ENCODE assay signal across 1 cellular context in the genomic region with DNA sequence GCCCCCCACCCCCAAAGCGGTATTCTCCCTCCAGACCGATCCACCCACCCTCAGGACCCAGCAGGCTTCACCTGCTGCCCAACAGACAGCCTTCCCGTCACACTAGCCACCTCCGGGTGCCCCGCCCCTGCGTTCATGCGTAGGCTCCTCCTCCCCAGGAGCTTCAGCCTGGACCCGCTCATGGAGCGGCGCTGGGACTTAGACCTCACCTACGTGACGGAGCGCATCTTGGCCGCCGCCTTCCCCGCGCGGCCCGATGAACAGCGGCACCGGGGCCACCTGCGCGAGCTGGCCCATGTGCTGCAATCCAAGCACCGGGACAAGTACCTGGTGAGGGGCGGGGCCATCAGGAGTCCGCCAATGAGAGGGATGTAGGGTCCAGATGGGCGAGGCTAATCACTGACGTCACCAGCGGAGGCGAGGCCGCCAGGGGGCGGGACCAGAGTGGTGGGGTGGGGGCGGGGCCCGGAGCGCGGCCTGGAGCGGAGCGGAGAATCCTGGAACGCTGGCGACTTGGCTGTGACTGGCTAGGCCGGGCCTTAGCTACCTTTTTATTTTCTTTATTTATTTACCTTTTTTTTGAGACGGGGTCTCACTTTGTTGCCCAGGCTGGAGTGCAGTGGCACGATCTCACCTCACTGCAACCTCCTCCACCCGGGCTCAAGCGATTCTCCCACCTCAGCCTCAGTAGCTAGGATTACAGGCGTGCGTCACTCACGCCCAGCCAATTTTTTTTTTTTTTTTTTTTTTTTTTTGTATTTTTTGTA.
A peak's percentile ranks its signal among the peaks of the same experiment; 100 is the strongest.
TF ChIP-seq lines count a peak whose summit lies in the region.

No MANE protein-coding gene starts in this region.

TF ChIP-seq in K562, 482 proteins besides CTCF, POLR2A, EP300 and RAD21 (continued from another document and continues in another):
- TF ChIP-seq, protein P1, sequence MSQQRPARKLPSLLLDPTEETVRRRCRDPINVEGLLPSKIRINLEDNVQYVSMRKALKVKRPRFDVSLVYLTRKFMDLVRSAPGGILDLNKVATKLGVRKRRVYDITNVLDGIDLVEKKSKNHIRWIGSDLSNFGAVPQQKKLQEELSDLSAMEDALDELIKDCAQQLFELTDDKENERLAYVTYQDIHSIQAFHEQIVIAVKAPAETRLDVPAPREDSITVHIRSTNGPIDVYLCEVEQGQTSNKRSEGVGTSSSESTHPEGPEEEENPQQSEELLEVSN (IDR thresholded peaks at IDR 0.05; ENCODE audit: borderline replicate concordance in 1 of 2, extremely low read depth in 1 of 2, insufficient read depth in 1 of 2, insufficient read length in 1 of 2, low read depth in 1 of 2, low read length in 1 of 2, poor library complexity in 1 of 2, severe bottlenecking in 1 of 2), result no peak
- TF ChIP-seq, protein P2, sequence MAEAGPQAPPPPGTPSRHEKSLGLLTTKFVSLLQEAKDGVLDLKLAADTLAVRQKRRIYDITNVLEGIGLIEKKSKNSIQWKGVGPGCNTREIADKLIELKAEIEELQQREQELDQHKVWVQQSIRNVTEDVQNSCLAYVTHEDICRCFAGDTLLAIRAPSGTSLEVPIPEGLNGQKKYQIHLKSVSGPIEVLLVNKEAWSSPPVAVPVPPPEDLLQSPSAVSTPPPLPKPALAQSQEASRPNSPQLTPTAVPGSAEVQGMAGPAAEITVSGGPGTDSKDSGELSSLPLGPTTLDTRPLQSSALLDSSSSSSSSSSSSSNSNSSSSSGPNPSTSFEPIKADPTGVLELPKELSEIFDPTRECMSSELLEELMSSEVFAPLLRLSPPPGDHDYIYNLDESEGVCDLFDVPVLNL (CRISPR knock-in tag; IDR thresholded peaks at IDR 0.05; ENCODE audit: low read depth), result no peak
- peak; percentile 86 to 89 for TF ChIP-seq NRF1 (conservative IDR thresholded peaks at IDR 0.05 in 1 of 2, IDR thresholded peaks at IDR 0.05 in 1 of 2)
- no peak for TF ChIP-seq IFI16 (CRISPR knock-in tag; IDR thresholded peaks at IDR 0.05)
- TF ChIP-seq, protein P3, sequence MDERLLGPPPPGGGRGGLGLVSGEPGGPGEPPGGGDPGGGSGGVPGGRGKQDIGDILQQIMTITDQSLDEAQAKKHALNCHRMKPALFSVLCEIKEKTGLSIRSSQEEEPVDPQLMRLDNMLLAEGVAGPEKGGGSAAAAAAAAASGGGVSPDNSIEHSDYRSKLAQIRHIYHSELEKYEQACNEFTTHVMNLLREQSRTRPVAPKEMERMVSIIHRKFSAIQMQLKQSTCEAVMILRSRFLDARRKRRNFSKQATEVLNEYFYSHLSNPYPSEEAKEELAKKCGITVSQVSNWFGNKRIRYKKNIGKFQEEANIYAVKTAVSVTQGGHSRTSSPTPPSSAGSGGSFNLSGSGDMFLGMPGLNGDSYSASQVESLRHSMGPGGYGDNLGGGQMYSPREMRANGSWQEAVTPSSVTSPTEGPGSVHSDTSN (CRISPR knock-in tag; IDR thresholded peaks at IDR 0.05; ENCODE audit: low read depth), result no peak
- TF ChIP-seq, protein P3 (tag; conservative IDR thresholded peaks at IDR 0.05; ENCODE audit: low read depth), result peak; percentile 59
- TF ChIP-seq MBD2 (IDR thresholded peaks at IDR 0.05; ENCODE audit: borderline replicate concordance, low read depth), result no peak
- TF ChIP-seq CEBPB (tag; IDR thresholded peaks at IDR 0.05), result no peak; the same call in 1 of the 2 replicates
- TF ChIP-seq, protein P4, sequence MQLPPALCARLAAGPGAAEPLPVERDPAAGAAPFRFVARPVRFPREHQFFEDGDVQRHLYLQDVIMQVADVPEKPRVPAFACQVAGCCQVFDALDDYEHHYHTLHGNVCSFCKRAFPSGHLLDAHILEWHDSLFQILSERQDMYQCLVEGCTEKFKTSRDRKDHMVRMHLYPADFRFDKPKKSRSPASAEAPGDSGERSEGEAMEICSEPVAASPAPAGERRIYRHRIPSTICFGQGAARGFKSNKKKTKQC (CRISPR knock-in tag; IDR thresholded peaks at IDR 0.05), result no peak
- no peak for TF ChIP-seq STAT5B (CRISPR knock-in tag; IDR thresholded peaks at IDR 0.05)
- no peak for TF ChIP-seq SIN3B (IDR thresholded peaks at IDR 0.05; ENCODE audit: low read depth)
- TF ChIP-seq DNMT1 (IDR thresholded peaks at IDR 0.05), result no peak
- TF ChIP-seq JUNB (CRISPR knock-in tag; conservative IDR thresholded peaks at IDR 0.05), result no peak
- no peak for TF ChIP-seq ZNF445 (CRISPR knock-in tag; IDR thresholded peaks at IDR 0.05; ENCODE audit: low read depth)
- peak; percentile 34; the same call in 1 of the 2 replicates for TF ChIP-seq FOSL1 (tag; conservative IDR thresholded peaks at IDR 0.05)
- TF ChIP-seq, protein P5, sequence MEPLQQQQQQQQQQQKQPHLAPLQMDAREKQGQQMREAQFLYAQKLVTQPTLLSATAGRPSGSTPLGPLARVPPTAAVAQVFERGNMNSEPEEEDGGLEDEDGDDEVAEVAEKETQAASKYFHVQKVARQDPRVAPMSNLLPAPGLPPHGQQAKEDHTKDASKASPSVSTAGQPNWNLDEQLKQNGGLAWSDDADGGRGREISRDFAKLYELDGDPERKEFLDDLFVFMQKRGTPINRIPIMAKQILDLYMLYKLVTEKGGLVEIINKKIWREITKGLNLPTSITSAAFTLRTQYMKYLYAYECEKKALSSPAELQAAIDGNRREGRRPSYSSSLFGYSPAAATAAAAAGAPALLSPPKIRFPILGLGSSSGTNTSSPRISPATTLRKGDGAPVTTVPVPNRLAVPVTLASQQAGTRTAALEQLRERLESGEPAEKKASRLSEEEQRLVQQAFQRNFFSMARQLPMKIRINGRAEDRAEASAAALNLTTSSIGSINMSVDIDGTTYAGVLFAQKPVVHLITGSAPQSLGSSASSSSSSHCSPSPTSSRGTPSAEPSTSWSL (CRISPR knock-in tag; IDR thresholded peaks at IDR 0.05; ENCODE audit: borderline replicate concordance), result no peak
- no peak for TF ChIP-seq HNRNPUL1 (IDR thresholded peaks at IDR 0.05; ENCODE audit: low read length)
- TF ChIP-seq, protein P6, sequence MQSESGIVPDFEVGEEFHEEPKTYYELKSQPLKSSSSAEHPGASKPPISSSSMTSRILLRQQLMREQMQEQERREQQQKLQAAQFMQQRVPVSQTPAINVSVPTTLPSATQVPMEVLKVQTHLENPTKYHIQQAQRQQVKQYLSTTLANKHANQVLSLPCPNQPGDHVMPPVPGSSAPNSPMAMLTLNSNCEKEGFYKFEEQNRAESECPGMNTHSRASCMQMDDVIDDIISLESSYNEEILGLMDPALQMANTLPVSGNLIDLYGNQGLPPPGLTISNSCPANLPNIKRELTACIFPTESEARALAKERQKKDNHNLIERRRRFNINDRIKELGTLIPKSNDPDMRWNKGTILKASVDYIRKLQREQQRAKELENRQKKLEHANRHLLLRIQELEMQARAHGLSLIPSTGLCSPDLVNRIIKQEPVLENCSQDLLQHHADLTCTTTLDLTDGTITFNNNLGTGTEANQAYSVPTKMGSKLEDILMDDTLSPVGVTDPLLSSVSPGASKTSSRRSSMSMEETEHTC (IDR thresholded peaks at IDR 0.05), result no peak
- TF ChIP-seq E2F3 (CRISPR knock-in tag; IDR thresholded peaks at IDR 0.05), result no peak
- TF ChIP-seq TARDBP (IDR thresholded peaks at IDR 0.05), result no peak
- no peak for TF ChIP-seq ZNF778 (CRISPR knock-in tag; IDR thresholded peaks at IDR 0.05)
- TF ChIP-seq RNF2 (IDR thresholded peaks at IDR 0.05), result no peak
- no peak for TF ChIP-seq PURB (CRISPR knock-in tag; IDR thresholded peaks at IDR 0.05; ENCODE audit: low read depth)
- no peak for TF ChIP-seq THRAP3 (IDR thresholded peaks at IDR 0.05; ENCODE audit: borderline replicate concordance)
- TF ChIP-seq, protein P7, sequence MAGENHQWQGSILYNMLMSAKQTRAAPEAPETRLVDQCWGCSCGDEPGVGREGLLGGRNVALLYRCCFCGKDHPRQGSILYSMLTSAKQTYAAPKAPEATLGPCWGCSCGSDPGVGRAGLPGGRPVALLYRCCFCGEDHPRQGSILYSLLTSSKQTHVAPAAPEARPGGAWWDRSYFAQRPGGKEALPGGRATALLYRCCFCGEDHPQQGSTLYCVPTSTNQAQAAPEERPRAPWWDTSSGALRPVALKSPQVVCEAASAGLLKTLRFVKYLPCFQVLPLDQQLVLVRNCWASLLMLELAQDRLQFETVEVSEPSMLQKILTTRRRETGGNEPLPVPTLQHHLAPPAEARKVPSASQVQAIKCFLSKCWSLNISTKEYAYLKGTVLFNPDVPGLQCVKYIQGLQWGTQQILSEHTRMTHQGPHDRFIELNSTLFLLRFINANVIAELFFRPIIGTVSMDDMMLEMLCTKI (IDR thresholded peaks at IDR 0.05; ENCODE audit: partially characterized antibody), result no peak
- TF ChIP-seq, protein P8, sequence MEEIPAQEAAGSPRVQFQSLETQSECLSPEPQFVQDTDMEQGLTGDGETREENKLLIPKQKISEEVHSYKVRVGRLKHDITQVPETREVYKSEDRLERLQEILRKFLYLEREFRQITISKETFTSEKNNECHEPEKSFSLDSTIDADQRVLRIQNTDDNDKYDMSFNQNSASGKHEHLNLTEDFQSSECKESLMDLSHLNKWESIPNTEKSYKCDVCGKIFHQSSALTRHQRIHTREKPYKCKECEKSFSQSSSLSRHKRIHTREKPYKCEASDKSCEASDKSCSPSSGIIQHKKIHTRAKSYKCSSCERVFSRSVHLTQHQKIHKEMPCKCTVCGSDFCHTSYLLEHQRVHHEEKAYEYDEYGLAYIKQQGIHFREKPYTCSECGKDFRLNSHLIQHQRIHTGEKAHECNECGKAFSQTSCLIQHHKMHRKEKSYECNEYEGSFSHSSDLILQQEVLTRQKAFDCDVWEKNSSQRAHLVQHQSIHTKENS (CRISPR knock-in tag; IDR thresholded peaks at IDR 0.05), result no peak
- no peak for TF ChIP-seq ZNF785 (CRISPR knock-in tag; IDR thresholded peaks at IDR 0.05)
- TF ChIP-seq, protein P9, sequence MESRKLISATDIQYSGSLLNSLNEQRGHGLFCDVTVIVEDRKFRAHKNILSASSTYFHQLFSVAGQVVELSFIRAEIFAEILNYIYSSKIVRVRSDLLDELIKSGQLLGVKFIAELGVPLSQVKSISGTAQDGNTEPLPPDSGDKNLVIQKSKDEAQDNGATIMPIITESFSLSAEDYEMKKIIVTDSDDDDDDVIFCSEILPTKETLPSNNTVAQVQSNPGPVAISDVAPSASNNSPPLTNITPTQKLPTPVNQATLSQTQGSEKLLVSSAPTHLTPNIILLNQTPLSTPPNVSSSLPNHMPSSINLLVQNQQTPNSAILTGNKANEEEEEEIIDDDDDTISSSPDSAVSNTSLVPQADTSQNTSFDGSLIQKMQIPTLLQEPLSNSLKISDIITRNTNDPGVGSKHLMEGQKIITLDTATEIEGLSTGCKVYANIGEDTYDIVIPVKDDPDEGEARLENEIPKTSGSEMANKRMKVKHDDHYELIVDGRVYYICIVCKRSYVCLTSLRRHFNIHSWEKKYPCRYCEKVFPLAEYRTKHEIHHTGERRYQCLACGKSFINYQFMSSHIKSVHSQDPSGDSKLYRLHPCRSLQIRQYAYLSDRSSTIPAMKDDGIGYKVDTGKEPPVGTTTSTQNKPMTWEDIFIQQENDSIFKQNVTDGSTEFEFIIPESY (CRISPR knock-in tag; IDR thresholded peaks at IDR 0.05), result no peak
- TF ChIP-seq NCOA4 (IDR thresholded peaks at IDR 0.05; ENCODE audit: partially characterized antibody), result no peak
- TF ChIP-seq, protein P10, sequence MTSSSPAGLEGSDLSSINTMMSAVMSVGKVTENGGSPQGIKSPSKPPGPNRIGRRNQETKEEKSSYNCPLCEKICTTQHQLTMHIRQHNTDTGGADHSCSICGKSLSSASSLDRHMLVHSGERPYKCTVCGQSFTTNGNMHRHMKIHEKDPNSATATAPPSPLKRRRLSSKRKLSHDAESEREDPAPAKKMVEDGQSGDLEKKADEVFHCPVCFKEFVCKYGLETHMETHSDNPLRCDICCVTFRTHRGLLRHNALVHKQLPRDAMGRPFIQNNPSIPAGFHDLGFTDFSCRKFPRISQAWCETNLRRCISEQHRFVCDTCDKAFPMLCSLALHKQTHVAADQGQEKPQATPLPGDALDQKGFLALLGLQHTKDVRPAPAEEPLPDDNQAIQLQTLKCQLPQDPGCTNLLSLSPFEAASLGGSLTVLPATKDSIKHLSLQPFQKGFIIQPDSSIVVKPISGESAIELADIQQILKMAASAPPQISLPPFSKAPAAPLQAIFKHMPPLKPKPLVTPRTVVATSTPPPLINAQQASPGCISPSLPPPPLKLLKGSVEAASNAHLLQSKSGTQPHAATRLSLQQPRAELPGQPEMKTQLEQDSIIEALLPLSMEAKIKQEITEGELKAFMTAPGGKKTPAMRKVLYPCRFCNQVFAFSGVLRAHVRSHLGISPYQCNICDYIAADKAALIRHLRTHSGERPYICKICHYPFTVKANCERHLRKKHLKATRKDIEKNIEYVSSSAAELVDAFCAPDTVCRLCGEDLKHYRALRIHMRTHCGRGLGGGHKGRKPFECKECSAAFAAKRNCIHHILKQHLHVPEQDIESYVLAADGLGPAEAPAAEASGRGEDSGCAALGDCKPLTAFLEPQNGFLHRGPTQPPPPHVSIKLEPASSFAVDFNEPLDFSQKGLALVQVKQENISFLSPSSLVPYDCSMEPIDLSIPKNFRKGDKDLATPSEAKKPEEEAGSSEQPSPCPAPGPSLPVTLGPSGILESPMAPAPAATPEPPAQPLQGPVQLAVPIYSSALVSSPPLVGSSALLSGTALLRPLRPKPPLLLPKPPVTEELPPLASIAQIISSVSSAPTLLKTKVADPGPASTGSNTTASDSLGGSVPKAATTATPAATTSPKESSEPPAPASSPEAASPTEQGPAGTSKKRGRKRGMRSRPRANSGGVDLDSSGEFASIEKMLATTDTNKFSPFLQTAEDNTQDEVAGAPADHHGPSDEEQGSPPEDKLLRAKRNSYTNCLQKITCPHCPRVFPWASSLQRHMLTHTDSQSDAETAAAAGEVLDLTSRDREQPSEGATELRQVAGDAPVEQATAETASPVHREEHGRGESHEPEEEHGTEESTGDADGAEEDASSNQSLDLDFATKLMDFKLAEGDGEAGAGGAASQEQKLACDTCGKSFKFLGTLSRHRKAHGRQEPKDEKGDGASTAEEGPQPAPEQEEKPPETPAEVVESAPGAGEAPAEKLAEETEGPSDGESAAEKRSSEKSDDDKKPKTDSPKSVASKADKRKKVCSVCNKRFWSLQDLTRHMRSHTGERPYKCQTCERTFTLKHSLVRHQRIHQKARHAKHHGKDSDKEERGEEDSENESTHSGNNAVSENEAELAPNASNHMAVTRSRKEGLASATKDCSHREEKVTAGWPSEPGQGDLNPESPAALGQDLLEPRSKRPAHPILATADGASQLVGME (CRISPR knock-in tag; IDR thresholded peaks at IDR 0.05), result no peak
- no peak for TF ChIP-seq HIVEP1 (CRISPR knock-in tag; IDR thresholded peaks at IDR 0.05)
- TF ChIP-seq, protein P11, sequence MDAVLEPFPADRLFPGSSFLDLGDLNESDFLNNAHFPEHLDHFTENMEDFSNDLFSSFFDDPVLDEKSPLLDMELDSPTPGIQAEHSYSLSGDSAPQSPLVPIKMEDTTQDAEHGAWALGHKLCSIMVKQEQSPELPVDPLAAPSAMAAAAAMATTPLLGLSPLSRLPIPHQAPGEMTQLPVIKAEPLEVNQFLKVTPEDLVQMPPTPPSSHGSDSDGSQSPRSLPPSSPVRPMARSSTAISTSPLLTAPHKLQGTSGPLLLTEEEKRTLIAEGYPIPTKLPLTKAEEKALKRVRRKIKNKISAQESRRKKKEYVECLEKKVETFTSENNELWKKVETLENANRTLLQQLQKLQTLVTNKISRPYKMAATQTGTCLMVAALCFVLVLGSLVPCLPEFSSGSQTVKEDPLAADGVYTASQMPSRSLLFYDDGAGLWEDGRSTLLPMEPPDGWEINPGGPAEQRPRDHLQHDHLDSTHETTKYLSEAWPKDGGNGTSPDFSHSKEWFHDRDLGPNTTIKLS (IDR thresholded peaks at IDR 0.05; ENCODE audit: borderline replicate concordance, low read depth), result no peak
- no peak for TF ChIP-seq CHD4 (IDR thresholded peaks at IDR 0.05; ENCODE audit: insufficient read depth, insufficient replicate concordance, low read depth, low read length, poor library complexity, severe bottlenecking)
